11 cellular contexts compared by ENCODE assay signal in genomic region chr5:134550271-134551214, GRCh38. TPM values are rescaled to one million over a fixed set of nuclear protein-coding genes. Genes with fewer than 3 reads are reported as not detected.
DNase-seq lines count a peak whose midpoint lies in the region; ATAC-seq, FAIRE-seq and TF ChIP-seq lines count a peak whose summit lies in the region.
"Had no signal": no experiment of that assay in that cellular context is flagged by ENCODE, and none has a peak within 500 bp of the region (broad histone marks: within the 10 kb centered on the region; RNA-seq: fewer than 3 reads in every experiment).

No MANE protein-coding gene starts in this region.

- H3K36me3 ChIP-seq in astrocyte (ENCODE audit: insufficient read depth, low read length) (no peaks in the 10 kb centered on the region), trophoblast cell (ENCODE audit: control insufficient read depth in 1 of 2, insufficient read depth in 2 of 2, low read length in 2 of 2) (peaks cover 0 to 4% of the 10 kb centered on the region in 2 experiments)
- H3K36me3 ChIP-seq: colonic mucosa had no signal

- no peak overlapping the region for H3K4me3 Mint-ChIP-seq in activated CD8-positive, alpha-beta memory T cell treated with anti-CD3 and anti-CD28 coated beads, Interleukin-2, amount 10 ng/mL, durations not matched to agents 7 days and 5 days
- peak overlapping the region; percentile 54 for H3K4me3 Mint-ChIP-seq in astrocyte (ENCODE audit: unreplicated experiment)

- no peak overlapping the region for H3K14ac ChIP-seq in trophoblast cell (ENCODE audit: low read length)

- no peaks in the 10 kb centered on the region for H3K27me3 Mint-ChIP-seq in activated CD8-positive, alpha-beta memory T cell treated with anti-CD3 and anti-CD28 coated beads, Interleukin-2, amount 10 ng/mL, durations not matched to agents 7 days and 5 days
- no peaks in the 10 kb centered on the region for H3K27me3 Mint-ChIP-seq in astrocyte (ENCODE audit: low read depth, unreplicated experiment)

- H3K18ac ChIP-seq in trophoblast cell (ENCODE audit: low read length): no peak overlapping the region

- H3K4me3 ChIP-seq in astrocyte (ENCODE audit: insufficient read depth, low read depth, low read length): no peak overlapping the region
- H3K4me3 ChIP-seq in trophoblast cell (ENCODE audit: low read depth, low read length): no peak overlapping the region
- H3K4me3 ChIP-seq: colonic mucosa had no signal

- no peak overlapping the region for H4K12ac ChIP-seq in trophoblast cell (ENCODE audit: low read depth, low read length)

- peaks cover 18% of the 10 kb centered on the region for H3K36me3 Mint-ChIP-seq in activated CD8-positive, alpha-beta memory T cell treated with anti-CD3 and anti-CD28 coated beads, Interleukin-2, amount 10 ng/mL, durations not matched to agents 7 days and 5 days
- peaks cover 16% of the 10 kb centered on the region for H3K36me3 Mint-ChIP-seq in astrocyte (ENCODE audit: low read depth, unreplicated experiment)

- no peak overlapping the region for H3K9ac ChIP-seq in astrocyte (ENCODE audit: low read length)
- peak overlapping the region; percentile 38 for H3K9ac ChIP-seq in trophoblast cell (ENCODE audit: low read length)

- no peak overlapping the region for H2BK12ac ChIP-seq in trophoblast cell (ENCODE audit: low read length)

- H3K9me3 ChIP-seq in astrocyte (ENCODE audit: insufficient read depth, low read depth, low read length) (no peaks in the 10 kb centered on the region), trophoblast cell (ENCODE audit: insufficient read depth, low read depth, low read length) (peaks cover 2% of the 10 kb centered on the region)
- H3K9me3 ChIP-seq: colonic mucosa had no signal

- H4K91ac ChIP-seq in trophoblast cell (ENCODE audit: low read depth, low read length): no peak overlapping the region

- H3K27me3 ChIP-seq in astrocyte (ENCODE audit: insufficient read depth, low read length): no peaks in the 10 kb centered on the region
- no peaks in the 10 kb centered on the region for H3K27me3 ChIP-seq in trophoblast cell (ENCODE audit: insufficient read depth, low read length)
- H3K27me3 ChIP-seq: colonic mucosa had no signal

- H3K27ac ChIP-seq in astrocyte (ENCODE audit: low read depth, low read length): peak overlapping the region; percentile 4
- no peak overlapping the region for H3K27ac ChIP-seq in trophoblast cell (ENCODE audit: low read depth, low read length)
- H3K27ac ChIP-seq: colonic mucosa had no signal

- peak overlapping the region; percentile 49 for H3K23ac ChIP-seq in trophoblast cell (ENCODE audit: low read length)

- H2BK120ac ChIP-seq in trophoblast cell (ENCODE audit: insufficient read depth, low read length, poor library complexity): no peak overlapping the region

- intact Hi-C loops in sciatic nerve (cut with DNase I): no loop called here

- no peak for ATAC-seq in activated CD8-positive, alpha-beta memory T cell treated with anti-CD3 and anti-CD28 coated beads, Interleukin-2, amount 10 ng/mL, durations not matched to agents 7 days and 5 days
- ATAC-seq in sciatic nerve: no peak

- no peaks in the 10 kb centered on the region for H3K9me3 Mint-ChIP-seq in activated CD8-positive, alpha-beta memory T cell treated with anti-CD3 and anti-CD28 coated beads, Interleukin-2, amount 10 ng/mL, durations not matched to agents 7 days and 5 days (ENCODE audit: low read depth)
- no peaks in the 10 kb centered on the region for H3K9me3 Mint-ChIP-seq in astrocyte (ENCODE audit: unreplicated experiment)

- no peak overlapping the region for H4K8ac ChIP-seq in trophoblast cell (ENCODE audit: low read depth, low read length)

- DNase-seq in activated CD8-positive, alpha-beta memory T cell treated with anti-CD3 and anti-CD28 coated beads, Interleukin-2, amount 10 ng/mL, durations not matched to agents 7 days and 5 days: no peak
- no peak for DNase-seq in activated CD8-positive, alpha-beta memory T cell treated with anti-CD3 and anti-CD28 coated beads, Interleukin-2, amount 50 U/mL, for 4 hours
- DNase-seq in NCI-H226: peak; percentile 26
- DNase-seq in astrocyte (ENCODE audit: low read depth): peak; percentile 78
- DNase-seq in trophoblast cell: no peak
- no peak for DNase-seq in NCI-H82 treated with DMSO at 0.1 percent for 48 hours (lab: John Stamatoyannopoulos, UW; ENCODE audit: unreplicated experiment)
- no peak for DNase-seq in sciatic nerve (ENCODE audit: low spot score)
- no peak for DNase-seq in KBM-7
- DNase-seq: colonic mucosa, midbrain, NCI-H2107 had no signal

- CTCF ChIA-PET in activated CD8-positive, alpha-beta memory T cell treated with anti-CD3 and anti-CD28 coated beads, Interleukin-2, amount 10 ng/mL, durations not matched to agents 7 days and 5 days (lab: Charles Lee): no interaction called here

- H4K20me1 ChIP-seq in astrocyte (ENCODE audit: insufficient read depth, low read length): no peaks in the 10 kb centered on the region

- no CpG with 5 or more reads among the region's 13 CpGs for WGBS in trophoblast cell (ENCODE audit: extremely low coverage, insufficient coverage, insufficient read length)

- no peak overlapping the region for H2BK5ac ChIP-seq in trophoblast cell (ENCODE audit: low read depth, low read length, poor library complexity)

- H3K4ac ChIP-seq in trophoblast cell (ENCODE audit: low read depth, low read length): no peak overlapping the region

- H3K27ac Mint-ChIP-seq in activated CD8-positive, alpha-beta memory T cell treated with anti-CD3 and anti-CD28 coated beads, Interleukin-2, amount 10 ng/mL, durations not matched to agents 7 days and 5 days: peak overlapping the region; percentile 48
- peak overlapping the region; percentile 66 for H3K27ac Mint-ChIP-seq in astrocyte (ENCODE audit: unreplicated experiment)

- peaks cover 37% of the 10 kb centered on the region for H3K4me1 Mint-ChIP-seq in activated CD8-positive, alpha-beta memory T cell treated with anti-CD3 and anti-CD28 coated beads, Interleukin-2, amount 10 ng/mL, durations not matched to agents 7 days and 5 days
- peaks cover 15% of the 10 kb centered on the region for H3K4me1 Mint-ChIP-seq in astrocyte (ENCODE audit: low read depth, unreplicated experiment)

- no peak overlapping the region for H2AFZ ChIP-seq in astrocyte (ENCODE audit: low read depth, low read length)
- no peak overlapping the region for H2AFZ ChIP-seq in trophoblast cell (ENCODE audit: insufficient read depth, low read length, poor library complexity)

- in situ Hi-C loops in KBM-7 (cut with MboI; ENCODE audit: low pct_unique_long_range_greater_than_20kb, low sequenced_read_pairs): no loop called here

- no peak overlapping the region for H2AK5ac ChIP-seq in trophoblast cell (ENCODE audit: low read length)

- H3K4me1 ChIP-seq in astrocyte (ENCODE audit: insufficient read depth, low read length) (peaks cover 56% of the 10 kb centered on the region), trophoblast cell (ENCODE audit: control insufficient read depth in 1 of 2, insufficient read depth in 2 of 2, low read length in 2 of 2) (no peaks in the 10 kb centered on the region)

- TF ChIP-seq CTCF in astrocyte (IDR thresholded peaks at IDR 0.05; ENCODE audit: insufficient read depth, low read depth, low read length): no peak

- H3K4me2 ChIP-seq in astrocyte (ENCODE audit: low read length) (peak overlapping the region; percentile 54), trophoblast cell (ENCODE audit: low read length) (no peak overlapping the region)

- no peaks in the 10 kb centered on the region for H3K79me1 ChIP-seq in trophoblast cell (ENCODE audit: low read length)

- FAIRE-seq in astrocyte (lab: Jason Lieb, UNC): no peak

- H3K79me2 ChIP-seq in astrocyte (ENCODE audit: insufficient read depth, low read length) (no peaks in the 10 kb centered on the region), trophoblast cell (ENCODE audit: control insufficient read depth, insufficient read depth, low read length, poor library complexity) (no peaks in the 10 kb centered on the region)

RNA-seq across cellular contexts. Expression of gene JADE2, which starts 25.1 kb away (rescaled TPM):
- total RNA-seq in activated CD8-positive, alpha-beta memory T cell treated with anti-CD3 and anti-CD28 coated beads, Interleukin-2, amount 10 ng/mL, durations not matched to agents 7 days and 5 days: 10 to 100 TPM; 88.1 to 98.4 TPM
- 25.3 and 30.3 TPM in 2 replicates for total RNA-seq in astrocyte
- polyA plus RNA-seq in trophoblast cell (2013): 3.8 TPM in 2 replicates
- total RNA-seq in sciatic nerve: 55.0 TPM

Comparison
In these comparisons a context has a peak if more than half of its experiments do, and no peak if none do; other contexts are left out.
1. DNase-seq: peak in NCI-H226 (single experiment) and astrocyte (single experiment); none in activated CD8-positive, alpha-beta memory T cell treated with anti-CD3 and anti-CD28 coated beads, Interleukin-2, amount 10 ng/mL, durations not matched to agents 7 days and 5 days (single experiment), activated CD8-positive, alpha-beta memory T cell treated with anti-CD3 and anti-CD28 coated beads, Interleukin-2, amount 50 U/mL, for 4 hours (single experiment), trophoblast cell (0 of 2), NCI-H82 treated with DMSO at 0.1 percent for 48 hours (single experiment), sciatic nerve (single experiment) and KBM-7 (single experiment).